16 cellular contexts compared by ENCODE assay signal in the genomic region with DNA sequence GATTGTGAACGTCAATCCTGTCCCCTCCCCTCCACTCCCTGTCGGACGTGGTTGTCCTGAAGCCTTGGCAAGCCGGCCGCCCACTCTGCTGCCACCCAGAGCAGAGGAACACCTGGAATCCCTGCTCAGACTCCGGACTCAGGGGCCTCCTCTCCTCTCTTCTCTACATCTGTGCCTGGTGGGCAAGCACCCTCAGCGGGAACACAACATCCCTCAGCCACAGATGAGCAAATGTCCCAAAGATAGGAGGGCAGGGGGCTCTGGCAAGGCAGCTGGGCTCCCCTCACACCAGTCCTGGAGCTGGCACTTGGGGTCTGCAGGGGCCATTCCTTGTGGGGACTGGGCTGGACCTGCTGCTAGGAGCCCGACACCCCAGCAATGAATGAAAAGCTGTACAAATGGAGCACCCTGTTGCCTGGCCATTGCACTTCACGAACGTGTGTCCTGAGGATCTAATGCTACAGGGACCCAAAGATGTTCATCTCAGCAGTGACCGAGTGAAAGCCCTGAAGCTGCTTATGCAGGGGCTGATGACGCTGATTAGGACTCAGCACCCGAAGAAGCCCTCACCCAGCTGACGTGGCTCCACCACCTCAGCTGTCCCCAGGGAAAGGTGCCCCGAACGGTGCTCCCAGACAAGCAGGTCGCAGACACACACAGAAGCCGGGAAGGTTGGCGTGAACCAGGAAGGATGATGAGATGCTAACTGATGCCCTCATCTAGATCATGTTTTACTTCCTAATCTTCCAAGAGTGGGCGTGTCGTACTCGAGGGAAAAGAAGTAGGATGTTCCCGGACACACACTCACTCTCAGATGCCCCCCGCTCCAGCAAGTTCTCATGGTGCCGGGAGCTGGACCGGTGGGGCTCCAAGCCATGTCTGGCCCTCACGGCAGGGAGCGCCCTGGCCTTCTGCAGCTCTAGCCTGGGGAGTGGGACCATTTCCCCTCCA.
"Had no signal": no experiment of that assay in that cellular context is flagged by ENCODE, and none has a peak within 500 bp of the region (broad histone marks: within the 10 kb centered on the region; RNA-seq: fewer than 3 reads in every experiment).

No MANE protein-coding gene starts in this region.

- H3K9me3 ChIP-seq: gastrocnemius medialis, heart left ventricle, pancreas, sigmoid colon, thoracic aorta had no signal

- H3K9me3 Mint-ChIP-seq: activated CD4-positive, alpha-beta memory T cell treated with anti-CD3 and anti-CD28 coated beads for 36 hours; activated T-helper 1 cell treated with anti-CD3 and anti-CD28 coated beads, Interleukin-12 subunit alpha, Interleukin-12 subunit beta, Interleukin-2, Interleukin-4 antibody, amounts not matched to agents 30 ng/mL and 10 ng/mL and 1 ng/mL, durations not matched to agents 14 hours and 24 hours and 36 hours had no signal

- H3K36me3 ChIP-seq: gastrocnemius medialis, heart left ventricle, pancreas, sigmoid colon, thoracic aorta, WERI-Rb-1 had no signal

- H3K4me3 Mint-ChIP-seq: activated CD4-positive, alpha-beta memory T cell treated with anti-CD3 and anti-CD28 coated beads for 36 hours; activated T-helper 1 cell treated with anti-CD3 and anti-CD28 coated beads, Interleukin-12 subunit alpha, Interleukin-12 subunit beta, Interleukin-2, Interleukin-4 antibody, amounts not matched to agents 30 ng/mL and 10 ng/mL and 1 ng/mL, durations not matched to agents 14 hours and 24 hours and 36 hours; neural crest cell; T-helper 17 cell had no signal

- H3K4me1 Mint-ChIP-seq: neural crest cell had no signal

- H3K27ac ChIP-seq: gastrocnemius medialis, heart left ventricle, pancreas, sigmoid colon, thoracic aorta, WERI-Rb-1 had no signal

- H3K4me1 ChIP-seq: heart left ventricle, sigmoid colon had no signal

- DNase-seq: activated CD4-positive, alpha-beta memory T cell treated with anti-CD3 and anti-CD28 coated beads for 36 hours; activated naive CD4-positive, alpha-beta T cell treated with Interleukin-2 at 50 U/mL for 16 hours; aorta; erythroblast; gastrocnemius medialis; heart left ventricle; left colon; sigmoid colon; stimulated activated CD4-positive, alpha-beta T cell treated with anti-CD3 and anti-CD28 coated beads, Interleukin-1b, Interleukin-23, amount 100 ng/mL, for 48 hours; T-helper 17 cell; WERI-Rb-1 had no signal

- H3K4me3 ChIP-seq: gastrocnemius medialis, heart left ventricle, lung, pancreas, sigmoid colon, thoracic aorta had no signal

- H3K27ac Mint-ChIP-seq: activated CD4-positive, alpha-beta memory T cell treated with anti-CD3 and anti-CD28 coated beads for 36 hours; activated T-helper 1 cell treated with anti-CD3 and anti-CD28 coated beads, Interleukin-12 subunit alpha, Interleukin-12 subunit beta, Interleukin-2, Interleukin-4 antibody, amounts not matched to agents 30 ng/mL and 10 ng/mL and 1 ng/mL, durations not matched to agents 14 hours and 24 hours and 36 hours; T-helper 17 cell had no signal

- H3K27me3 ChIP-seq: pancreas had no signal

- ATAC-seq: gastrocnemius medialis, heart left ventricle, left colon, pancreas, T-helper 17 cell had no signal

- H3K36me3 Mint-ChIP-seq: activated CD4-positive, alpha-beta memory T cell treated with anti-CD3 and anti-CD28 coated beads for 36 hours had no signal
